In the genomic region with DNA sequence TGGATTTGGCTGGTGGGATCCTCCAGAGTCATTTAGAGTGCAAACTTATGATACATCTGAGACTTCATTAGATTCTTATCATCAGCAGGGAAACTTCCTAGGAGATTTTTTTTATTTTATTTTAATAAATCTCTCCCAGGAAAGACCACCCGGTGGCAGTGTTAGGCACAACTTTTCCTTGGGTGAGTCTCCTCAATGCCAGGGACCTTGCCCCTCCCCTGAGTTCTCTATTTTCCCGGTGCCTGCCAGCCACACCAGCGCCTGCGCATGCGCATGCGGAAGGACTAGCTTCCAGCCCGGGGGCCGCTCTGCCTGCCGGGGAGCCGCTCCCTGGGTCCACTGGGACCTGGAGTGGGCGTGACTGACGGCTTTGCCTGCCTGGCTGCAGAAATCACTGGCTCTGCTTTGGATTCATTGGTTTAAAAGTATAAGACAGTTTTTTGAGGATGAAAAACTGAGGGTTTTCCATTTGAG, we compare ENCODE assay signal across 9 cellular contexts.
DNase-seq lines count a peak whose midpoint lies in the region; ATAC-seq and TF ChIP-seq lines count a peak whose summit lies in the region.
"Had no signal": no experiment of that assay in that cellular context is flagged by ENCODE, and none has a peak within 500 bp of the region (broad histone marks: within the 10 kb centered on the region; RNA-seq: fewer than 3 reads in every experiment).

No MANE protein-coding gene starts in this region.

- H3K27ac ChIP-seq in coronary artery (no peak overlapping the region), thoracic aorta (no peak overlapping the region)
- H3K27ac ChIP-seq: C4-2B had no signal

- peak; percentile 44 for ATAC-seq in left lobe of liver
- no peak for ATAC-seq in thoracic aorta (ENCODE audit: insufficient number of reproducible peaks, low FRiP score, low read depth)
- ATAC-seq in HG02970 (IDR thresholded peaks at IDR 0.05; ENCODE audit: low FRiP score, unreplicated experiment), result no peak
- no peak for ATAC-seq in activated CD8-positive, alpha-beta memory T cell treated with anti-CD3 and anti-CD28 coated beads, Interleukin-2, amount 10 ng/mL, durations not matched to agents 7 days and 5 days

- H3K9me3 ChIP-seq in thoracic aorta, result no peaks in the 10 kb centered on the region

- peak; percentile 7 for DNase-seq in stimulated activated CD4-positive, alpha-beta T cell treated with anti-CD3 and anti-CD28 coated beads, Interleukin-12 subunit alpha, Interleukin-12 subunit beta, amount 100 ng/mL, for 4 hours
- no peak for DNase-seq in stimulated activated CD4-positive, alpha-beta T cell treated with anti-CD3 and anti-CD28 coated beads, Interleukin-2, amount 100 ng/mL, for 48 hours
- DNase-seq in NOMO-1 (lab: John Stamatoyannopoulos, UW; ENCODE audit: unreplicated experiment in 2 of 2) (peak; percentile 58 to 64), coronary artery (ENCODE audit: low spot score) (no peak), left lobe of liver (ENCODE audit: low spot score) (peak; percentile 47), thoracic aorta (ENCODE audit: low spot score) (no peak)
- no peak for DNase-seq in activated CD8-positive, alpha-beta memory T cell treated with anti-CD3 and anti-CD28 coated beads, Interleukin-2, amount 10 ng/mL, durations not matched to agents 7 days and 5 days

- H3K4me3 ChIP-seq in coronary artery, result peak overlapping the region; percentile 23
- H3K4me3 ChIP-seq in thoracic aorta, result peak overlapping the region; percentile 56

- no peak overlapping the region for H3K27ac Mint-ChIP-seq in activated CD8-positive, alpha-beta memory T cell treated with anti-CD3 and anti-CD28 coated beads, Interleukin-2, amount 10 ng/mL, durations not matched to agents 7 days and 5 days

- no peaks in the 10 kb centered on the region for H3K36me3 ChIP-seq in thoracic aorta

- H3K27me3 Mint-ChIP-seq in activated CD8-positive, alpha-beta memory T cell treated with anti-CD3 and anti-CD28 coated beads, Interleukin-2, amount 10 ng/mL, durations not matched to agents 7 days and 5 days, result peaks cover 9% of the 10 kb centered on the region

- no peaks in the 10 kb centered on the region for H3K4me1 Mint-ChIP-seq in activated CD8-positive, alpha-beta memory T cell treated with anti-CD3 and anti-CD28 coated beads, Interleukin-2, amount 10 ng/mL, durations not matched to agents 7 days and 5 days

- H3K27me3 ChIP-seq in thoracic aorta (replicated peaks; ENCODE audit: insufficient read depth), result no peaks in the 10 kb centered on the region

- CTCF ChIA-PET in activated CD8-positive, alpha-beta memory T cell treated with anti-CD3 and anti-CD28 coated beads, Interleukin-2, amount 10 ng/mL, durations not matched to agents 7 days and 5 days (lab: Charles Lee), result interaction anchor here (1.7 kb wide), 1 partner anchor 9 kb away, joined by 4 read pairs; no protein-coding TSS in a partner anchor

- peaks cover 2% of the 10 kb centered on the region for H3K9me3 Mint-ChIP-seq in activated CD8-positive, alpha-beta memory T cell treated with anti-CD3 and anti-CD28 coated beads, Interleukin-2, amount 10 ng/mL, durations not matched to agents 7 days and 5 days (ENCODE audit: low read depth)

- H3K36me3 Mint-ChIP-seq in activated CD8-positive, alpha-beta memory T cell treated with anti-CD3 and anti-CD28 coated beads, Interleukin-2, amount 10 ng/mL, durations not matched to agents 7 days and 5 days, result no peaks in the 10 kb centered on the region

- H3K4me3 Mint-ChIP-seq in activated CD8-positive, alpha-beta memory T cell treated with anti-CD3 and anti-CD28 coated beads, Interleukin-2, amount 10 ng/mL, durations not matched to agents 7 days and 5 days, result no peak overlapping the region

- TF ChIP-seq CTCF in coronary artery (IDR thresholded peaks at IDR 0.05), result no peak
- TF ChIP-seq CTCF in thoracic aorta (IDR thresholded peaks at IDR 0.05), result no peak

- H3K4me1 ChIP-seq in thoracic aorta (ENCODE audit: control insufficient read depth in 1 of 2, low read depth in 2 of 2), result peaks cover 0 to 7% of the 10 kb centered on the region in 2 donors

Comparison
In these comparisons a context has a peak if more than half of its experiments do, and no peak if none do; other contexts are left out.
1. DNase-seq: peak in stimulated activated CD4-positive, alpha-beta T cell treated with anti-CD3 and anti-CD28 coated beads, Interleukin-12 subunit alpha, Interleukin-12 subunit beta, amount 100 ng/mL, for 4 hours (single experiment), NOMO-1 (2 of 2) and left lobe of liver (single experiment); none in stimulated activated CD4-positive, alpha-beta T cell treated with anti-CD3 and anti-CD28 coated beads, Interleukin-2, amount 100 ng/mL, for 48 hours (0 of 2), coronary artery (single experiment), thoracic aorta (single experiment) and activated CD8-positive, alpha-beta memory T cell treated with anti-CD3 and anti-CD28 coated beads, Interleukin-2, amount 10 ng/mL, durations not matched to agents 7 days and 5 days (single experiment).